In genomic region chr15:51342249-51342999, GRCh38 we compare ENCODE assay signal across 11 cellular contexts. TPM values are rescaled to one million over a fixed set of nuclear protein-coding genes. Genes with fewer than 3 reads are reported as not detected.
A peak's percentile ranks its signal among the peaks of the same experiment; 100 is the strongest.
DNase-seq lines count a peak whose midpoint lies in the region; ATAC-seq and TF ChIP-seq lines count a peak whose summit lies in the region.
"Had no signal": no experiment of that assay in that cellular context is flagged by ENCODE, and none has a peak within 500 bp of the region (broad histone marks: within the 10 kb centered on the region; RNA-seq: fewer than 3 reads in every experiment).

No MANE protein-coding gene starts in this region.

- H3K27ac ChIP-seq in dorsolateral prefrontal cortex: peak overlapping the region; percentile 60 to 99 (median 94)
- peak overlapping the region; percentile 69 for H3K27ac ChIP-seq in suprapubic skin

- H3K4me1 ChIP-seq in suprapubic skin: peaks cover 19% of the 10 kb centered on the region

- peaks cover 6% of the 10 kb centered on the region for H3K4me1 Mint-ChIP-seq in mesothelial cell of epicardium
- H3K4me1 Mint-ChIP-seq in activated CD4-positive, alpha-beta T cell treated with anti-CD3 and anti-CD28 coated beads for 36 hours: no peaks in the 10 kb centered on the region
- no peaks in the 10 kb centered on the region for H3K4me1 Mint-ChIP-seq in activated CD4-positive, alpha-beta memory T cell treated with anti-CD3 and anti-CD28 coated beads, Interleukin-2, amount 10 ng/mL, durations not matched to agents 7 days and 5 days

- intact Hi-C loops in dorsolateral prefrontal cortex (cut with DNase I): loop anchor here (5.0 kb wide), 2 partner anchors 40 to 60 kb away; no protein-coding TSS in a partner anchor
- intact Hi-C loops in activated CD4-positive, alpha-beta T cell treated with anti-CD3 and anti-CD28 coated beads for 36 hours (cut with DNase I, micrococcal nuclease): no loop called here

- TF ChIP-seq POLR2A in suprapubic skin (IDR thresholded peaks at IDR 0.05): no peak

- DNase-seq in MG63: no peak
- DNase-seq in dorsolateral prefrontal cortex: peak in 2 of 10 donors; percentile 25 to 50
- DNase-seq in mesothelial cell of epicardium (ENCODE audit: low spot score in 2 of 2, unreplicated experiment in 2 of 2): no peak
- DNase-seq in suprapubic skin (ENCODE audit: low spot score in 2 of 2): no peak
- no peak for DNase-seq in activated CD4-positive, alpha-beta T cell treated with anti-CD3 and anti-CD28 coated beads for 36 hours
- no peak for DNase-seq in NCI-H774 (lab: John Stamatoyannopoulos, UW)
- DNase-seq in activated CD4-positive, alpha-beta memory T cell treated with anti-CD3 and anti-CD28 coated beads, Interleukin-2, amount 10 ng/mL, durations not matched to agents 7 days and 5 days: no peak
- DNase-seq: stimulated activated CD4-positive, alpha-beta T cell treated with anti-CD3 and anti-CD28 coated beads, Interleukin-15, amount 100 ng/mL, for 24 hours; T1000 had no signal

- H3K4me3 Mint-ChIP-seq in mesothelial cell of epicardium: peak overlapping the region; percentile 55
- H3K4me3 Mint-ChIP-seq in activated CD4-positive, alpha-beta T cell treated with anti-CD3 and anti-CD28 coated beads for 36 hours: no peak overlapping the region
- no peak overlapping the region for H3K4me3 Mint-ChIP-seq in activated CD4-positive, alpha-beta memory T cell treated with anti-CD3 and anti-CD28 coated beads, Interleukin-2, amount 10 ng/mL, durations not matched to agents 7 days and 5 days

- no peak overlapping the region for H3K27ac Mint-ChIP-seq in mesothelial cell of epicardium
- H3K27ac Mint-ChIP-seq in activated CD4-positive, alpha-beta T cell treated with anti-CD3 and anti-CD28 coated beads for 36 hours: no peak overlapping the region
- no peak overlapping the region for H3K27ac Mint-ChIP-seq in activated CD4-positive, alpha-beta memory T cell treated with anti-CD3 and anti-CD28 coated beads, Interleukin-2, amount 10 ng/mL, durations not matched to agents 7 days and 5 days

- POLR2A ChIA-PET in activated CD4-positive, alpha-beta T cell treated with anti-CD3 and anti-CD28 coated beads for 36 hours (lab: Charles Lee): no interaction called here
- POLR2A ChIA-PET in activated CD4-positive, alpha-beta memory T cell treated with anti-CD3 and anti-CD28 coated beads, Interleukin-2, amount 10 ng/mL, durations not matched to agents 7 days and 5 days (lab: Charles Lee): no interaction called here

- H3K9me3 Mint-ChIP-seq in mesothelial cell of epicardium: peaks cover 2% of the 10 kb centered on the region
- H3K9me3 Mint-ChIP-seq in activated CD4-positive, alpha-beta T cell treated with anti-CD3 and anti-CD28 coated beads for 36 hours (ENCODE audit: low read depth): no peaks in the 10 kb centered on the region
- no peaks in the 10 kb centered on the region for H3K9me3 Mint-ChIP-seq in activated CD4-positive, alpha-beta memory T cell treated with anti-CD3 and anti-CD28 coated beads, Interleukin-2, amount 10 ng/mL, durations not matched to agents 7 days and 5 days

- no peak for TF ChIP-seq EP300 in suprapubic skin (IDR thresholded peaks at IDR 0.05)

- 42% methylated on average over 16 of the region's 16 CpGs for WGBS in suprapubic skin

- H3K36me3 Mint-ChIP-seq in mesothelial cell of epicardium: no peaks in the 10 kb centered on the region
- no peaks in the 10 kb centered on the region for H3K36me3 Mint-ChIP-seq in activated CD4-positive, alpha-beta T cell treated with anti-CD3 and anti-CD28 coated beads for 36 hours (ENCODE audit: low read depth)
- no peaks in the 10 kb centered on the region for H3K36me3 Mint-ChIP-seq in activated CD4-positive, alpha-beta memory T cell treated with anti-CD3 and anti-CD28 coated beads, Interleukin-2, amount 10 ng/mL, durations not matched to agents 7 days and 5 days (ENCODE audit: low read depth)

- H3K4me3 ChIP-seq in MG63 (peak overlapping the region; percentile 32), dorsolateral prefrontal cortex (peak overlapping the region; percentile 39 to 84 (median 71)), suprapubic skin (peak overlapping the region; percentile 46)
- H3K4me3 ChIP-seq: K562 had no signal

- TF ChIP-seq CTCF in dorsolateral prefrontal cortex (IDR thresholded peaks at IDR 0.05 in 54 of 56, conservative IDR thresholded peaks at IDR 0.05 in 2 of 56; ENCODE audit: low read depth in 1 of 56, partially characterized antibody in 56 of 56) (no peak), mesothelial cell of epicardium (IDR thresholded peaks at IDR 0.05; ENCODE audit: unreplicated experiment) (no peak), suprapubic skin (IDR thresholded peaks at IDR 0.05) (no peak)

- ATAC-seq in activated CD4-positive, alpha-beta T cell treated with anti-CD3 and anti-CD28 coated beads for 36 hours: no peak
- ATAC-seq in HG02678 (IDR thresholded peaks at IDR 0.05; ENCODE audit: unreplicated experiment): no peak
- ATAC-seq: K562 had no signal

- H3K9me3 ChIP-seq in MG63: no peaks in the 10 kb centered on the region
- H3K9me3 ChIP-seq in suprapubic skin: no peaks in the 10 kb centered on the region

- no peaks in the 10 kb centered on the region for H3K36me3 ChIP-seq in MG63
- no peaks in the 10 kb centered on the region for H3K36me3 ChIP-seq in suprapubic skin

- peaks cover 59% of the 10 kb centered on the region for H3K27me3 Mint-ChIP-seq in mesothelial cell of epicardium (ENCODE audit: low read depth)
- H3K27me3 Mint-ChIP-seq in activated CD4-positive, alpha-beta T cell treated with anti-CD3 and anti-CD28 coated beads for 36 hours: peaks cover 10% of the 10 kb centered on the region
- peaks cover 25% of the 10 kb centered on the region for H3K27me3 Mint-ChIP-seq in activated CD4-positive, alpha-beta memory T cell treated with anti-CD3 and anti-CD28 coated beads, Interleukin-2, amount 10 ng/mL, durations not matched to agents 7 days and 5 days

- CTCF ChIA-PET in activated CD4-positive, alpha-beta T cell treated with anti-CD3 and anti-CD28 coated beads for 36 hours (lab: Charles Lee): interaction anchor here (1.2 kb wide), 1 partner anchor 11 kb away, joined by 3 read pairs; no protein-coding TSS in a partner anchor
- CTCF ChIA-PET in activated CD4-positive, alpha-beta memory T cell treated with anti-CD3 and anti-CD28 coated beads, Interleukin-2, amount 10 ng/mL, durations not matched to agents 7 days and 5 days (lab: Charles Lee): no interaction called here

- H3K27me3 ChIP-seq in MG63 (peaks cover 3% of the 10 kb centered on the region; the same call in 1 of the 2 replicates), dorsolateral prefrontal cortex (no peaks in the 10 kb centered on the region), suprapubic skin (peaks cover 17% of the 10 kb centered on the region)

RNA-seq across cellular contexts. Expression of gene GLDN, which starts 1.0 kb away (rescaled TPM):
- total RNA-seq in MG63 (2014; rRNA removed; shearing (Covaris generic); ENCODE audit: low replicate concordance): 0.30 and 0.67 TPM in 2 replicates
- total RNA-seq in dorsolateral prefrontal cortex (100 to 1,000 TPM in 14 of 120 experiments, 10 to 100 TPM in 106; 10.0 to 223 (median 46.3) TPM), mesothelial cell of epicardium (0.38 to 0.52 TPM (median 0.49 TPM) in 3 replicates), suprapubic skin (1 to 10 TPM; 4.2 to 6.0 (median 4.7) TPM)
- not detected for total RNA-seq in activated CD4-positive, alpha-beta T cell treated with anti-CD3 and anti-CD28 coated beads for 36 hours
- not detected for total RNA-seq in activated CD4-positive, alpha-beta memory T cell treated with anti-CD3 and anti-CD28 coated beads, Interleukin-2, amount 10 ng/mL, durations not matched to agents 7 days and 5 days

RNA-seq across cellular contexts. Expression of gene CYP19A1, which starts 4.0 kb away (rescaled TPM):
- 0.69 TPM in 1 of 2 replicates, not detected in the other for total RNA-seq in MG63 (2014; rRNA removed; shearing (Covaris generic); ENCODE audit: low replicate concordance)
- 1 to 10 TPM in 12 of 120 experiments, under 1 TPM in 26, not detected in 82; 0.13 to 1.8 (median 0.67) TPM for total RNA-seq in dorsolateral prefrontal cortex
- not detected in 3 replicates for total RNA-seq in mesothelial cell of epicardium
- total RNA-seq in suprapubic skin: 1 to 10 TPM; 2.7 to 6.8 (median 5.6) TPM
- not detected for total RNA-seq in activated CD4-positive, alpha-beta T cell treated with anti-CD3 and anti-CD28 coated beads for 36 hours
- total RNA-seq in activated CD4-positive, alpha-beta memory T cell treated with anti-CD3 and anti-CD28 coated beads, Interleukin-2, amount 10 ng/mL, durations not matched to agents 7 days and 5 days: not detected

Comparison
In these comparisons a context has a peak if more than half of its experiments do, and no peak if none do; other contexts are left out.
1. intact Hi-C loops: an anchor here in dorsolateral prefrontal cortex (5.0 kb wide); none called in activated CD4-positive, alpha-beta T cell treated with anti-CD3 and anti-CD28 coated beads for 36 hours.